35 cellular contexts compared by ENCODE assay signal in the genomic region with DNA sequence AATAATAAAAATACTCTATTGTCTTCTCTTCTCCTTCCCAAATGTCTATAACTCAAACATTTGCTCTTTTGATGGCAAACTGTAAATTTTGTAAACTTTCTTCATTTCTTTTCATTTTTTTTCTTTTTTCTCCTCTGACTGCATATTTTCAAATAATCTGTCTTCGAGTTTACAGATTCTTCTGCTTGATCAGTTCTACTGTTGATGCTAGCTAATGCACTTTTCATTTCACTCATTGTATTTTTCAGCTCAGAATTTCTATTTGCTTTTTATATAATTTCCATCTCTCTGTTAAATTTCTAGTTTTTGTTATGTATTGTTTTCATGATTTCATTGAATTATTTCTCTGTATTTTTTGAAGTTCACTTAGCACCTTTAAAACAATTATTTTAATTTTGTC.
"Had no signal": no experiment of that assay in that cellular context is flagged by ENCODE, and none has a peak within 500 bp of the region (broad histone marks: within the 10 kb centered on the region; RNA-seq: fewer than 3 reads in every experiment).

No MANE protein-coding gene starts in this region.

- H3K4me1 ChIP-seq: adrenal gland, ascending aorta had no signal

- H3K27me3 ChIP-seq: adrenal gland, ascending aorta, cardiac muscle cell had no signal

- H3K36me3 ChIP-seq: adrenal gland, ascending aorta, cardiac muscle cell, WERI-Rb-1 had no signal

- FAIRE-seq: bronchial epithelial cell had no signal

- H3K27ac ChIP-seq: adrenal gland, ascending aorta, cardiac muscle cell, WERI-Rb-1 had no signal

- DNase-seq: activated CD4-positive, alpha-beta memory T cell treated with anti-CD3 and anti-CD28 coated beads for 36 hours; activated CD4-positive, alpha-beta T cell treated with anti-CD3 and anti-CD28 coated beads for 1 hour; activated CD4-positive, alpha-beta T cell treated with anti-CD3 and anti-CD28 coated beads for 36 hours; activated CD4-positive, alpha-beta T cell treated with anti-CD3 and anti-CD28 coated beads, Interleukin-2, amount 10 ng/mL, durations not matched to agents 24 days and 14 days; activated CD4-positive, alpha-beta T cell treated with anti-CD3 and anti-CD28 coated beads, Interleukin-2, amount 50 U/mL, for 1 hour; activated CD4-positive, alpha-beta T cell treated with anti-CD3 and anti-CD28 coated beads, Interleukin-2, amount 50 U/mL, for 4 hours; activated CD4-positive, CD25-positive, alpha-beta regulatory T cell; activated CD8-positive, alpha-beta memory T cell treated with anti-CD3 and anti-CD28 coated beads, Interleukin-2, amount 50 U/mL, for 4 hours; activated CD8-positive, alpha-beta T cell treated with anti-CD3 and anti-CD28 coated beads for 36 hours; activated effector memory CD4-positive, alpha-beta T cell treated with anti-CD3 and anti-CD28 coated beads, Interleukin-2, amount 50 U/mL, for 16 hours; activated gamma-delta T cell treated with Interleukin-2 at 50 U/mL for 16 hours; activated naive CD4-positive, alpha-beta T cell; activated naive CD4-positive, alpha-beta T cell treated with anti-CD3 and anti-CD28 coated beads for 36 hours; activated naive CD4-positive, alpha-beta T cell treated with anti-CD3 and anti-CD28 coated beads, Interleukin-2, amount 50 U/mL, for 16 hours; activated naive CD8-positive, alpha-beta T cell treated with anti-CD3 and anti-CD28 coated beads for 36 hours; activated T-cell treated with anti-CD3 and anti-CD28 coated beads for 4 hours; activated T-cell treated with anti-CD3 and anti-CD28 coated beads, Interleukin-2, amount 50 U/mL, for 1 hour; activated T-cell treated with anti-CD3 and anti-CD28 coated beads, Interleukin-2, amount 50 U/mL, for 4 hours; activated T-cell treated with anti-CD3 and anti-CD28 coated beads, Interleukin-2, amount 50 U/mL, for 72 hours; adrenal gland; amygdala; anterior cingulate cortex; caudate nucleus; cerebellar nuclear complex; T-helper 1 cell; T-helper 2 cell; T-helper 9 cell; WERI-Rb-1 had no signal

- ATAC-seq: activated CD4-positive, alpha-beta T cell treated with anti-CD3 and anti-CD28 coated beads for 36 hours; activated CD4-positive, CD25-positive, alpha-beta regulatory T cell treated with anti-CD3 and anti-CD28 coated beads, Interleukin-2, amount 50 U/mL, for 24 hours; activated CD8-positive, alpha-beta T cell treated with anti-CD3 and anti-CD28 coated beads for 36 hours; activated naive CD4-positive, alpha-beta T cell treated with anti-CD3 and anti-CD28 coated beads, Interleukin-2, amount 50 U/mL, for 72 hours; activated T-cell treated with anti-CD3 and anti-CD28 coated beads, Interleukin-2, amount 50 U/mL, for 4 hours; activated T-cell treated with anti-CD3 and anti-CD28 coated beads, Interleukin-2, amount 50 U/mL, for 72 hours; activated T-helper 17 cell treated with anti-CD3 and anti-CD28 coated beads, Interleukin-2, amount 50 U/mL, for 72 hours; WTC11 had no signal

- H3K4me3 ChIP-seq: adrenal gland, ascending aorta, cardiac muscle cell had no signal
